Comparison of ENCODE assay signal across 9 cellular contexts in genomic region chr12:56162468-56163290, GRCh38. TPM values are rescaled to one million over a fixed set of nuclear protein-coding genes. Genes with fewer than 3 reads are reported as not detected.
DNase-seq lines count a peak whose midpoint lies in the region; ATAC-seq and TF ChIP-seq lines count a peak whose summit lies in the region.
"Had no signal": no experiment of that assay in that cellular context is flagged by ENCODE, and none has a peak within 500 bp of the region (broad histone marks: within the 10 kb centered on the region; RNA-seq: fewer than 3 reads in every experiment).

No MANE protein-coding gene starts in this region.

- peaks cover 30% of the 10 kb centered on the region for H3K79me2 ChIP-seq in neural progenitor cell (ENCODE audit: low read depth)

- H3F3A ChIP-seq in neural progenitor cell (ENCODE audit: low read depth), result peaks cover 80% of the 10 kb centered on the region

- DNase-seq in Caco-2 (no peak), IMR-90 (no peak), neural progenitor cell (ENCODE audit: low spot score) (peak; percentile 29), cortex of kidney (lab: John Stamatoyannopoulos, UW) (no peak)
- no peak for DNase-seq in central memory CD8-positive, alpha-beta T cell (ENCODE audit: low spot score in 2 of 2)
- no peak for DNase-seq in stimulated activated CD4-positive, alpha-beta T cell treated with anti-CD3 and anti-CD28 coated beads, Interleukin-2, amount 100 ng/mL, for 48 hours
- DNase-seq: NCI-H774 had no signal

- BruUV-seq in Caco-2 (replicated peaks; lab: Mats Ljungman, UMichigan), result TSS peak; percentile 23
- BruUV-seq in IMR-90 (replicated peaks; lab: Mats Ljungman, UMichigan), result TSS peak; percentile 91

- TF ChIP-seq RAD21 in IMR-90 (IDR thresholded peaks at IDR 0.05; ENCODE audit: low read length), result no peak

- no peak overlapping the region for H2AK5ac ChIP-seq in IMR-90 (ENCODE audit: low read depth, low read length)

- H3K56ac ChIP-seq in IMR-90 (ENCODE audit: extremely low read depth, insufficient read depth, low read length), result no peak overlapping the region

- H3K36me3 Mint-ChIP-seq in Caco-2 (ENCODE audit: insufficient read depth, unreplicated experiment) (peaks cover 99% of the 10 kb centered on the region), neural progenitor cell (peaks cover 58% of the 10 kb centered on the region)
- peaks cover 70% of the 10 kb centered on the region for H3K36me3 Mint-ChIP-seq in central memory CD8-positive, alpha-beta T cell (ENCODE audit: insufficient read depth)

- H3K4me1 Mint-ChIP-seq in Caco-2 (ENCODE audit: low read depth, unreplicated experiment) (peaks cover 25% of the 10 kb centered on the region), neural progenitor cell (peaks cover 52% of the 10 kb centered on the region)
- H3K4me1 Mint-ChIP-seq in central memory CD8-positive, alpha-beta T cell, result peaks cover 49% of the 10 kb centered on the region

- H3K4me1 ChIP-seq in Caco-2 (peaks cover 14% of the 10 kb centered on the region), IMR-90 (ENCODE audit: control insufficient read depth, insufficient read depth, low read length) (peaks cover 13% of the 10 kb centered on the region), neural progenitor cell (peaks cover 45% of the 10 kb centered on the region)

- TF ChIP-seq CTCF in Caco-2 (IDR thresholded peaks at IDR 0.05; ENCODE audit: insufficient read depth in 1 of 2, low read depth in 1 of 2, low read length in 1 of 2, severe bottlenecking in 1 of 2, unreplicated experiment in 1 of 2), result no peak
- TF ChIP-seq CTCF in IMR-90 (conservative IDR thresholded peaks at IDR 0.05; ENCODE audit: low read depth, low read length), result no peak
- TF ChIP-seq CTCF in neural progenitor cell (IDR thresholded peaks at IDR 0.05), result no peak

- TF ChIP-seq POLR2A in IMR-90 (IDR thresholded peaks at IDR 0.05; ENCODE audit: low read depth, low read length), result no peak

- H3K18ac ChIP-seq in IMR-90 (ENCODE audit: low read depth, low read length), result no peak overlapping the region

- H3K9me3 Mint-ChIP-seq in Caco-2 (ENCODE audit: unreplicated experiment) (no peaks in the 10 kb centered on the region), neural progenitor cell (no peaks in the 10 kb centered on the region)
- H3K9me3 Mint-ChIP-seq in central memory CD8-positive, alpha-beta T cell, result no peaks in the 10 kb centered on the region

- H2AFZ ChIP-seq in IMR-90 (replicated peaks; ENCODE audit: low read length, poor library complexity), result no peak overlapping the region
- H2AFZ ChIP-seq in neural progenitor cell (replicated peaks), result no peak overlapping the region

- CTCF ChIA-PET in Caco-2 (lab: Charles Lee) (interaction anchor here (0.6 to 1.7 kb wide), 6 partner anchors 11 to 154 kb away, joined by 3 to 6 read pairs (median 4); partner anchors contain the start of genes ESYT1, MYL6B and ZC3H10), IMR-90 (lab: Yijun Ruan, JAX) (interaction anchor here (0.5 to 2.0 kb wide), 2 partner anchors 23 to 27 kb away, joined by 4 to 8 read pairs; partner anchors contain the start of gene SMARCC2)

- no peak overlapping the region for H3K4ac ChIP-seq in IMR-90 (ENCODE audit: low read depth, low read length)

- no peaks in the 10 kb centered on the region for H3K27me3 Mint-ChIP-seq in Caco-2 (ENCODE audit: insufficient read depth, unreplicated experiment)
- no peaks in the 10 kb centered on the region for H3K27me3 Mint-ChIP-seq in central memory CD8-positive, alpha-beta T cell
- H3K27me3 Mint-ChIP-seq in neural progenitor cell (ENCODE audit: insufficient read depth, low read depth), result peaks cover 26% of the 10 kb centered on the region

- H3K4me3 ChIP-seq in Caco-2 (ENCODE audit: low read depth, low read length), result no peak overlapping the region
- no peak overlapping the region for H3K4me3 ChIP-seq in IMR-90 (ENCODE audit: insufficient read depth, low read depth, low read length)
- H3K4me3 ChIP-seq in neural progenitor cell, result no peak overlapping the region

- H4K5ac ChIP-seq in IMR-90 (ENCODE audit: low read depth, low read length), result no peak overlapping the region

- H4K91ac ChIP-seq in IMR-90 (ENCODE audit: insufficient read depth, low read depth, low read length), result no peak overlapping the region

- no peaks in the 10 kb centered on the region; the same call in 1 of the 2 replicates for H3K9me1 ChIP-seq in IMR-90 (ENCODE audit: insufficient read depth, low read length)

- dilution Hi-C loops in IMR-90 (cut with HindIII; ENCODE audit: low sequenced_read_pairs, unreplicated experiment), result no loop called here

- H2BK120ac ChIP-seq in IMR-90 (ENCODE audit: low read depth, low read length), result no peak overlapping the region

- intact Hi-C loops in Caco-2 (cut with micrococcal nuclease; ENCODE audit: unreplicated experiment) (no loop called here), IMR-90 (cut with micrococcal nuclease) (no loop called here)

- peaks cover 14 to 45% of the 10 kb centered on the region in 2 experiments for H3K79me1 ChIP-seq in IMR-90 (ENCODE audit: low read depth in 1 of 2, low read length in 2 of 2)

- H3K36me3 ChIP-seq in Caco-2 (ENCODE audit: control insufficient read depth, insufficient read depth, low read length) (peaks cover 3% of the 10 kb centered on the region), IMR-90 (ENCODE audit: control insufficient read depth, insufficient read depth, low read length) (peaks cover 73% of the 10 kb centered on the region), neural progenitor cell (peaks cover 4% of the 10 kb centered on the region)

- H3K27ac Mint-ChIP-seq in Caco-2 (ENCODE audit: unreplicated experiment) (no peak overlapping the region), neural progenitor cell (peak overlapping the region; percentile 46)
- H3K27ac Mint-ChIP-seq in central memory CD8-positive, alpha-beta T cell (ENCODE audit: low read depth), result peak overlapping the region; percentile 77

- H4K20me1 ChIP-seq in IMR-90 (ENCODE audit: insufficient read depth, low read length) (peaks cover 69% of the 10 kb centered on the region), neural progenitor cell (ENCODE audit: low read depth) (peaks cover 68% of the 10 kb centered on the region)

- H3K27ac ChIP-seq in IMR-90 (ENCODE audit: insufficient read depth, low read length) (no peak overlapping the region), neural progenitor cell (peak overlapping the region; percentile 77)

- in situ Hi-C loops in IMR-90 (cut with MboI; ENCODE audit: low sequenced_read_pairs), result no loop called here

- H3K4me2 ChIP-seq in IMR-90 (ENCODE audit: low read depth, low read length) (no peak overlapping the region), neural progenitor cell (peak overlapping the region; percentile 90)

- H3K23ac ChIP-seq in IMR-90 (ENCODE audit: low read depth, low read length), result 0 out of 2 replicates have a peak overlapping the region, but pooled peaks have one; percentile 3

- H2BK15ac ChIP-seq in IMR-90 (ENCODE audit: low read depth, low read length), result no peak overlapping the region

- POLR2A ChIA-PET in Caco-2 (lab: Charles Lee) (interaction anchor here (0.6 to 1.4 kb wide), 4 partner anchors 11 to 197 kb away, joined by 3 to 8 read pairs (median 5); partner anchors contain the start of genes ESYT1, MYL6B and STAT2), IMR-90 (lab: Charles Lee; ENCODE audit: unreplicated experiment) (interaction anchor here (0.6 to 1.7 kb wide), 4 partner anchors 13 to 43 kb away, joined by 3 to 7 read pairs (median 5); no protein-coding TSS in a partner anchor)

- H3K27me3 ChIP-seq in Caco-2 (replicated peaks; ENCODE audit: control insufficient read depth, insufficient read depth, low read length), result no peaks in the 10 kb centered on the region
- H3K27me3 ChIP-seq in IMR-90 (ENCODE audit: control insufficient read depth, insufficient read depth, low read length), result no peaks in the 10 kb centered on the region
- H3K27me3 ChIP-seq in neural progenitor cell, result no peaks in the 10 kb centered on the region

- no peak overlapping the region for H2BK5ac ChIP-seq in IMR-90 (ENCODE audit: low read depth, low read length, poor library complexity, severe bottlenecking)

- no peaks in the 10 kb centered on the region for H3K9me3 ChIP-seq in Caco-2
- H3K9me3 ChIP-seq in IMR-90 (ENCODE audit: control insufficient read depth, insufficient read depth, low read length), result no peaks in the 10 kb centered on the region
- no peaks in the 10 kb centered on the region for H3K9me3 ChIP-seq in neural progenitor cell (ENCODE audit: low read depth)

- H2BK20ac ChIP-seq in IMR-90 (ENCODE audit: low read depth, low read length), result no peak overlapping the region

- no peak overlapping the region for H3K9ac ChIP-seq in IMR-90 (ENCODE audit: low read depth, low read length)
- no peak overlapping the region for H3K9ac ChIP-seq in neural progenitor cell

- ATAC-seq in IMR-90 (ENCODE audit: low read depth), result no peak
- ATAC-seq in central memory CD8-positive, alpha-beta T cell (replicated peaks; ENCODE audit: extremely low read depth, poor library complexity, severe bottlenecking), result no peak
- ATAC-seq in HG03097 (IDR thresholded peaks at IDR 0.05; ENCODE audit: low FRiP score, unreplicated experiment), result no peak
- no peak for ATAC-seq in GM18868 (IDR thresholded peaks at IDR 0.05; ENCODE audit: unreplicated experiment)

- H2AK9ac ChIP-seq in IMR-90 (replicated peaks; ENCODE audit: low read depth, low read length, poor library complexity), result peak overlapping the region; percentile 35

- no peak overlapping the region for H3K14ac ChIP-seq in IMR-90 (replicated peaks; ENCODE audit: low read depth, low read length)

- H3K4me3 Mint-ChIP-seq in Caco-2 (ENCODE audit: unreplicated experiment) (peak overlapping the region; percentile 25), neural progenitor cell (peak overlapping the region; percentile 60)
- H3K4me3 Mint-ChIP-seq in central memory CD8-positive, alpha-beta T cell, result no peak overlapping the region

- no CpG with 5 or more reads among the region's 11 CpGs for WGBS in IMR-90 (ENCODE audit: extremely low coverage in 2 of 2, insufficient read length in 1 of 2), 2 experiments

- no peak overlapping the region for H4K8ac ChIP-seq in IMR-90 (ENCODE audit: low read depth in 2 of 2, low read length in 2 of 2)

RNA-seq across cellular contexts. Expression of gene MYL6, which starts 4.5 kb away (rescaled TPM):
- total RNA-seq in Caco-2 (2022) (960 and 1,174 TPM in 2 replicates), IMR-90 (2012; rRNA removed) (4,816 and 6,155 TPM in 2 replicates), neural progenitor cell (ENCODE audit: low replicate concordance) (1,139 and 1,233 TPM in 2 replicates)
- polyA plus RNA-seq in IMR-90 (2012; rRNA removed), result 6,979 and 8,569 TPM in 2 replicates
- polyA plus RNA-seq in IMR-90 (2012; cell fraction: cytosol; rRNA removed), result 4,737 and 9,751 TPM in 2 replicates
- polyA plus RNA-seq in IMR-90 (2012; cell fraction: nucleus; rRNA removed; ENCODE audit: low replicate concordance), result 1,664 and 4,642 TPM in 2 replicates

RNA-seq across cellular contexts. Expression of gene MYL6B, which starts 10.3 kb away (rescaled TPM):
- total RNA-seq in Caco-2 (2022) (40.5 and 44.8 TPM in 2 replicates), IMR-90 (2012; rRNA removed) (78.3 and 90.0 TPM in 2 replicates), neural progenitor cell (ENCODE audit: low replicate concordance) (131 and 198 TPM in 2 replicates)
- 112 and 117 TPM in 2 replicates for polyA plus RNA-seq in IMR-90 (2012; rRNA removed)
- polyA plus RNA-seq in IMR-90 (2012; cell fraction: cytosol; rRNA removed), result 121 and 135 TPM in 2 replicates
- polyA plus RNA-seq in IMR-90 (2012; cell fraction: nucleus; rRNA removed; ENCODE audit: low replicate concordance), result 47.4 and 68.8 TPM in 2 replicates

RNA-seq across cellular contexts. Expression of gene SMARCC2, which starts 26.6 kb away (rescaled TPM):
- total RNA-seq in Caco-2 (2022) (89.1 and 94.8 TPM in 2 replicates), IMR-90 (2012; rRNA removed) (41.4 and 42.3 TPM in 2 replicates), neural progenitor cell (ENCODE audit: low replicate concordance) (92.3 and 103 TPM in 2 replicates)
- polyA plus RNA-seq in IMR-90 (2012; rRNA removed), result 43.8 and 44.3 TPM in 2 replicates
- 13.3 and 20.0 TPM in 2 replicates for polyA plus RNA-seq in IMR-90 (2012; cell fraction: cytosol; rRNA removed)
- 107 and 224 TPM in 2 replicates for polyA plus RNA-seq in IMR-90 (2012; cell fraction: nucleus; rRNA removed; ENCODE audit: low replicate concordance)

RNA-seq across cellular contexts. Expression of gene ESYT1, which starts 34.6 kb away (rescaled TPM):
- total RNA-seq in Caco-2 (2022) (70.4 and 79.0 TPM in 2 replicates), IMR-90 (2012; rRNA removed) (137 and 150 TPM in 2 replicates), neural progenitor cell (ENCODE audit: low replicate concordance) (75.3 and 146 TPM in 2 replicates)
- 153 and 157 TPM in 2 replicates for polyA plus RNA-seq in IMR-90 (2012; rRNA removed)
- 133 and 158 TPM in 2 replicates for polyA plus RNA-seq in IMR-90 (2012; cell fraction: cytosol; rRNA removed)
- polyA plus RNA-seq in IMR-90 (2012; cell fraction: nucleus; rRNA removed; ENCODE audit: low replicate concordance), result 156 and 212 TPM in 2 replicates

RNA-seq across cellular contexts. Expression of gene ZC3H10, which starts 44.6 kb away (rescaled TPM):
- total RNA-seq in Caco-2 (2022) (3.5 and 4.4 TPM in 2 replicates), IMR-90 (2012; rRNA removed) (3.3 and 3.6 TPM in 2 replicates), neural progenitor cell (ENCODE audit: low replicate concordance) (10.3 and 10.8 TPM in 2 replicates)
- polyA plus RNA-seq in IMR-90 (2012; rRNA removed), result 1.1 and 1.5 TPM in 2 replicates
- 0.48 and 1.1 TPM in 2 replicates for polyA plus RNA-seq in IMR-90 (2012; cell fraction: cytosol; rRNA removed)
- 1.7 and 2.8 TPM in 2 replicates for polyA plus RNA-seq in IMR-90 (2012; cell fraction: nucleus; rRNA removed; ENCODE audit: low replicate concordance)
